Comparison of ENCODE assay signal across 1 cellular context in genomic region chr10:95475827-95476481, GRCh38.
TF ChIP-seq lines count a peak whose summit lies in the region.

No MANE protein-coding gene starts in this region.

TF ChIP-seq in HepG2, 621 proteins besides CTCF, POLR2A, EP300 and RAD21 (continued from another document and continues in another):
- TF ChIP-seq, protein P1, sequence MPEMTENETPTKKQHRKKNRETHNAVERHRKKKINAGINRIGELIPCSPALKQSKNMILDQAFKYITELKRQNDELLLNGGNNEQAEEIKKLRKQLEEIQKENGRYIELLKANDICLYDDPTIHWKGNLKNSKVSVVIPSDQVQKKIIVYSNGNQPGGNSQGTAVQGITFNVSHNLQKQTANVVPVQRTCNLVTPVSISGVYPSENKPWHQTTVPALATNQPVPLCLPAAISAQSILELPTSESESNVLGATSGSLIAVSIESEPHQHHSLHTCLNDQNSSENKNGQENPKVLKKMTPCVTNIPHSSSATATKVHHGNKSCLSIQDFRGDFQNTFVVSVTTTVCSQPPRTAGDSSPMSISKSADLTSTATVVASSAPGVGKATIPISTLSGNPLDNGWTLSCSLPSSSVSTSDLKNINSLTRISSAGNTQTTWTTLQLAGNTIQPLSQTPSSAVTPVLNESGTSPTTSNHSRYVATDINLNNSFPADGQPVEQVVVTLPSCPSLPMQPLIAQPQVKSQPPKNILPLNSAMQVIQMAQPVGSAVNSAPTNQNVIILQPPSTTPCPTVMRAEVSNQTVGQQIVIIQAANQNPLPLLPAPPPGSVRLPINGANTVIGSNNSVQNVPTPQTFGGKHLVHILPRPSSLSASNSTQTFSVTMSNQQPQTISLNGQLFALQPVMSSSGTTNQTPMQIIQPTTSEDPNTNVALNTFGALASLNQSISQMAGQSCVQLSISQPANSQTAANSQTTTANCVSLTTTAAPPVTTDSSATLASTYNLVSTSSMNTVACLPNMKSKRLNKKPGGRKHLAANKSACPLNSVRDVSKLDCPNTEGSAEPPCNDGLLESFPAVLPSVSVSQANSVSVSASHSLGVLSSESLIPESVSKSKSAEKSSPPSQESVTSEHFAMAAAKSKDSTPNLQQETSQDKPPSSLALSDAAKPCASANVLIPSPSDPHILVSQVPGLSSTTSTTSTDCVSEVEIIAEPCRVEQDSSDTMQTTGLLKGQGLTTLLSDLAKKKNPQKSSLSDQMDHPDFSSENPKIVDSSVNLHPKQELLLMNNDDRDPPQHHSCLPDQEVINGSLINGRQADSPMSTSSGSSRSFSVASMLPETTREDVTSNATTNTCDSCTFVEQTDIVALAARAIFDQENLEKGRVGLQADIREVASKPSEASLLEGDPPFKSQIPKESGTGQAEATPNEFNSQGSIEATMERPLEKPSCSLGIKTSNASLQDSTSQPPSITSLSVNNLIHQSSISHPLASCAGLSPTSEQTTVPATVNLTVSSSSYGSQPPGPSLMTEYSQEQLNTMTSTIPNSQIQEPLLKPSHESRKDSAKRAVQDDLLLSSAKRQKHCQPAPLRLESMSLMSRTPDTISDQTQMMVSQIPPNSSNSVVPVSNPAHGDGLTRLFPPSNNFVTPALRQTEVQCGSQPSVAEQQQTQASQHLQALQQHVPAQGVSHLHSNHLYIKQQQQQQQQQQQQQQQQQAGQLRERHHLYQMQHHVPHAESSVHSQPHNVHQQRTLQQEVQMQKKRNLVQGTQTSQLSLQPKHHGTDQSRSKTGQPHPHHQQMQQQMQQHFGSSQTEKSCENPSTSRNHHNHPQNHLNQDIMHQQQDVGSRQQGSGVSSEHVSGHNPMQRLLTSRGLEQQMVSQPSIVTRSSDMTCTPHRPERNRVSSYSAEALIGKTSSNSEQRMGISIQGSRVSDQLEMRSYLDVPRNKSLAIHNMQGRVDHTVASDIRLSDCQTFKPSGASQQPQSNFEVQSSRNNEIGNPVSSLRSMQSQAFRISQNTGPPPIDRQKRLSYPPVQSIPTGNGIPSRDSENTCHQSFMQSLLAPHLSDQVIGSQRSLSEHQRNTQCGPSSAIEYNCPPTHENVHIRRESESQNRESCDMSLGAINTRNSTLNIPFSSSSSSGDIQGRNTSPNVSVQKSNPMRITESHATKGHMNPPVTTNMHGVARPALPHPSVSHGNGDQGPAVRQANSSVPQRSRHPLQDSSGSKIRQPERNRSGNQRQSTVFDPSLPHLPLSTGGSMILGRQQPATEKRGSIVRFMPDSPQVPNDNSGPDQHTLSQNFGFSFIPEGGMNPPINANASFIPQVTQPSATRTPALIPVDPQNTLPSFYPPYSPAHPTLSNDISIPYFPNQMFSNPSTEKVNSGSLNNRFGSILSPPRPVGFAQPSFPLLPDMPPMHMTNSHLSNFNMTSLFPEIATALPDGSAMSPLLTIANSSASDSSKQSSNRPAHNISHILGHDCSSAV (CRISPR knock-in tag; IDR thresholded peaks at IDR 0.05; ENCODE audit: borderline replicate concordance): no peak
- TF ChIP-seq IRF2 (CRISPR knock-in tag; IDR thresholded peaks at IDR 0.05): peak; percentile 68
- no peak for TF ChIP-seq NAIF1 (CRISPR knock-in tag; IDR thresholded peaks at IDR 0.05; ENCODE audit: borderline replicate concordance)
- TF ChIP-seq ZNF749 (CRISPR knock-in tag; IDR thresholded peaks at IDR 0.05; ENCODE audit: borderline replicate concordance): no peak
- TF ChIP-seq, protein P2, sequence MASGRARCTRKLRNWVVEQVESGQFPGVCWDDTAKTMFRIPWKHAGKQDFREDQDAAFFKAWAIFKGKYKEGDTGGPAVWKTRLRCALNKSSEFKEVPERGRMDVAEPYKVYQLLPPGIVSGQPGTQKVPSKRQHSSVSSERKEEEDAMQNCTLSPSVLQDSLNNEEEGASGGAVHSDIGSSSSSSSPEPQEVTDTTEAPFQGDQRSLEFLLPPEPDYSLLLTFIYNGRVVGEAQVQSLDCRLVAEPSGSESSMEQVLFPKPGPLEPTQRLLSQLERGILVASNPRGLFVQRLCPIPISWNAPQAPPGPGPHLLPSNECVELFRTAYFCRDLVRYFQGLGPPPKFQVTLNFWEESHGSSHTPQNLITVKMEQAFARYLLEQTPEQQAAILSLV (CRISPR knock-in tag; IDR thresholded peaks at IDR 0.05; ENCODE audit: borderline replicate concordance): no peak
- TF ChIP-seq ZNF674 (CRISPR knock-in tag; IDR thresholded peaks at IDR 0.05; ENCODE audit: low read depth): no peak
- no peak for TF ChIP-seq NFYC (CRISPR knock-in tag; IDR thresholded peaks at IDR 0.05)
- TF ChIP-seq ZNF850 (CRISPR knock-in tag; conservative IDR thresholded peaks at IDR 0.05): no peak
- no peak for TF ChIP-seq ZNF550 (CRISPR knock-in tag; IDR thresholded peaks at IDR 0.05; ENCODE audit: borderline replicate concordance)
- no peak for TF ChIP-seq ZNF577 (CRISPR knock-in tag; IDR thresholded peaks at IDR 0.05; ENCODE audit: borderline replicate concordance, low read depth)
- TF ChIP-seq MED13 (CRISPR knock-in tag; IDR thresholded peaks at IDR 0.05): peak; percentile 66; the same call in 1 of the 2 replicates
- TF ChIP-seq, protein P3, sequence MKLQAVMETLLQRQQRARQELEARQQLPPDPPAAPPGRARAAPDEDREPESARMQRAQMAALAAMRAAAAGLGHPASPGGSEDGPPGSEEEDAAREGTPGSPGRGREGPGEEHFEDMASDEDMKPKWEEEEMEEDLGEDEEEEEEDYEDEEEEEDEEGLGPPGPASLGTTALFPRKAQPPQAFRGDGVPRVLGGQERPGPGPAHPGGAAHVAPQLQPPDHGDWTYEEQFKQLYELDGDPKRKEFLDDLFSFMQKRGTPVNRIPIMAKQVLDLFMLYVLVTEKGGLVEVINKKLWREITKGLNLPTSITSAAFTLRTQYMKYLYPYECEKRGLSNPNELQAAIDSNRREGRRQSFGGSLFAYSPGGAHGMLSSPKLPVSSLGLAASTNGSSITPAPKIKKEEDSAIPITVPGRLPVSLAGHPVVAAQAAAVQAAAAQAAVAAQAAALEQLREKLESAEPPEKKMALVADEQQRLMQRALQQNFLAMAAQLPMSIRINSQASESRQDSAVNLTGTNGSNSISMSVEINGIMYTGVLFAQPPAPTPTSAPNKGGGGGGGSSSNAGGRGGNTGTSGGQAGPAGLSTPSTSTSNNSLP (IDR thresholded peaks at IDR 0.05; ENCODE audit: low read depth, low read length): peak; percentile 72; the same call in 1 of the 2 replicates
- peak; percentile 95 for TF ChIP-seq MED1 (CRISPR knock-in tag; IDR thresholded peaks at IDR 0.05)
- TF ChIP-seq, protein P4, sequence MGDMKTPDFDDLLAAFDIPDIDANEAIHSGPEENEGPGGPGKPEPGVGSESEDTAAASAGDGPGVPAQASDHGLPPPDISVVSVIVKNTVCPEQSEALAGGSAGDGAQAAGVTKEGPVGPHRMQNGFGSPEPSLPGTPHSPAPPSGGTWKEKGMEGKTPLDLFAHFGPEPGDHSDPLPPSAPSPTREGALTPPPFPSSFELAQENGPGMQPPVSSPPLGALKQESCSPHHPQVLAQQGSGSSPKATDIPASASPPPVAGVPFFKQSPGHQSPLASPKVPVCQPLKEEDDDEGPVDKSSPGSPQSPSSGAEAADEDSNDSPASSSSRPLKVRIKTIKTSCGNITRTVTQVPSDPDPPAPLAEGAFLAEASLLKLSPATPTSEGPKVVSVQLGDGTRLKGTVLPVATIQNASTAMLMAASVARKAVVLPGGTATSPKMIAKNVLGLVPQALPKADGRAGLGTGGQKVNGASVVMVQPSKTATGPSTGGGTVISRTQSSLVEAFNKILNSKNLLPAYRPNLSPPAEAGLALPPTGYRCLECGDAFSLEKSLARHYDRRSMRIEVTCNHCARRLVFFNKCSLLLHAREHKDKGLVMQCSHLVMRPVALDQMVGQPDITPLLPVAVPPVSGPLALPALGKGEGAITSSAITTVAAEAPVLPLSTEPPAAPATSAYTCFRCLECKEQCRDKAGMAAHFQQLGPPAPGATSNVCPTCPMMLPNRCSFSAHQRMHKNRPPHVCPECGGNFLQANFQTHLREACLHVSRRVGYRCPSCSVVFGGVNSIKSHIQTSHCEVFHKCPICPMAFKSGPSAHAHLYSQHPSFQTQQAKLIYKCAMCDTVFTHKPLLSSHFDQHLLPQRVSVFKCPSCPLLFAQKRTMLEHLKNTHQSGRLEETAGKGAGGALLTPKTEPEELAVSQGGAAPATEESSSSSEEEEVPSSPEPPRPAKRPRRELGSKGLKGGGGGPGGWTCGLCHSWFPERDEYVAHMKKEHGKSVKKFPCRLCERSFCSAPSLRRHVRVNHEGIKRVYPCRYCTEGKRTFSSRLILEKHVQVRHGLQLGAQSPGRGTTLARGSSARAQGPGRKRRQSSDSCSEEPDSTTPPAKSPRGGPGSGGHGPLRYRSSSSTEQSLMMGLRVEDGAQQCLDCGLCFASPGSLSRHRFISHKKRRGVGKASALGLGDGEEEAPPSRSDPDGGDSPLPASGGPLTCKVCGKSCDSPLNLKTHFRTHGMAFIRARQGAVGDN (CRISPR knock-in tag; IDR thresholded peaks at IDR 0.05): no peak
- peak; percentile 81 for TF ChIP-seq TARDBP (CRISPR knock-in tag; IDR thresholded peaks at IDR 0.05)
- no peak for TF ChIP-seq BHLHE40 (IDR thresholded peaks at IDR 0.05; ENCODE audit: low read length)
- TF ChIP-seq, protein P5, sequence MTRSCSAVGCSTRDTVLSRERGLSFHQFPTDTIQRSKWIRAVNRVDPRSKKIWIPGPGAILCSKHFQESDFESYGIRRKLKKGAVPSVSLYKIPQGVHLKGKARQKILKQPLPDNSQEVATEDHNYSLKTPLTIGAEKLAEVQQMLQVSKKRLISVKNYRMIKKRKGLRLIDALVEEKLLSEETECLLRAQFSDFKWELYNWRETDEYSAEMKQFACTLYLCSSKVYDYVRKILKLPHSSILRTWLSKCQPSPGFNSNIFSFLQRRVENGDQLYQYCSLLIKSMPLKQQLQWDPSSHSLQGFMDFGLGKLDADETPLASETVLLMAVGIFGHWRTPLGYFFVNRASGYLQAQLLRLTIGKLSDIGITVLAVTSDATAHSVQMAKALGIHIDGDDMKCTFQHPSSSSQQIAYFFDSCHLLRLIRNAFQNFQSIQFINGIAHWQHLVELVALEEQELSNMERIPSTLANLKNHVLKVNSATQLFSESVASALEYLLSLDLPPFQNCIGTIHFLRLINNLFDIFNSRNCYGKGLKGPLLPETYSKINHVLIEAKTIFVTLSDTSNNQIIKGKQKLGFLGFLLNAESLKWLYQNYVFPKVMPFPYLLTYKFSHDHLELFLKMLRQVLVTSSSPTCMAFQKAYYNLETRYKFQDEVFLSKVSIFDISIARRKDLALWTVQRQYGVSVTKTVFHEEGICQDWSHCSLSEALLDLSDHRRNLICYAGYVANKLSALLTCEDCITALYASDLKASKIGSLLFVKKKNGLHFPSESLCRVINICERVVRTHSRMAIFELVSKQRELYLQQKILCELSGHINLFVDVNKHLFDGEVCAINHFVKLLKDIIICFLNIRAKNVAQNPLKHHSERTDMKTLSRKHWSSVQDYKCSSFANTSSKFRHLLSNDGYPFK (CRISPR knock-in tag; IDR thresholded peaks at IDR 0.05; ENCODE audit: borderline replicate concordance): no peak
- TF ChIP-seq CSRNP1 (CRISPR knock-in tag; IDR thresholded peaks at IDR 0.05): no peak
- no peak for TF ChIP-seq ZFP90 (CRISPR knock-in tag; IDR thresholded peaks at IDR 0.05; ENCODE audit: borderline replicate concordance)
- no peak for TF ChIP-seq PCBP2 (optimal IDR thresholded peaks at IDR 0.05; ENCODE audit: low read depth, low read length, poor library complexity, severe bottlenecking)
- no peak for TF ChIP-seq SSRP1 (CRISPR knock-in tag; IDR thresholded peaks at IDR 0.05)
- TF ChIP-seq DMAP1 (CRISPR knock-in tag; IDR thresholded peaks at IDR 0.05): peak; percentile 54; the same call in 1 of the 2 replicates
- TF ChIP-seq NPAS2 (CRISPR knock-in tag; IDR thresholded peaks at IDR 0.05; ENCODE audit: borderline replicate concordance): no peak
- TF ChIP-seq ELF1 (CRISPR knock-in tag; IDR thresholded peaks at IDR 0.05): no peak
- TF ChIP-seq SNAPC5 (CRISPR knock-in tag; IDR thresholded peaks at IDR 0.05; ENCODE audit: borderline replicate concordance): no peak
- TF ChIP-seq CREM (IDR thresholded peaks at IDR 0.05): peak; percentile 89
- no peak for TF ChIP-seq CREM (CRISPR knock-in tag; IDR thresholded peaks at IDR 0.05)
- TF ChIP-seq ZMYM2 (CRISPR knock-in tag; IDR thresholded peaks at IDR 0.05): 0 out of 2 replicates have a peak, but pooled peaks have one; percentile 73
- TF ChIP-seq, protein P6, sequence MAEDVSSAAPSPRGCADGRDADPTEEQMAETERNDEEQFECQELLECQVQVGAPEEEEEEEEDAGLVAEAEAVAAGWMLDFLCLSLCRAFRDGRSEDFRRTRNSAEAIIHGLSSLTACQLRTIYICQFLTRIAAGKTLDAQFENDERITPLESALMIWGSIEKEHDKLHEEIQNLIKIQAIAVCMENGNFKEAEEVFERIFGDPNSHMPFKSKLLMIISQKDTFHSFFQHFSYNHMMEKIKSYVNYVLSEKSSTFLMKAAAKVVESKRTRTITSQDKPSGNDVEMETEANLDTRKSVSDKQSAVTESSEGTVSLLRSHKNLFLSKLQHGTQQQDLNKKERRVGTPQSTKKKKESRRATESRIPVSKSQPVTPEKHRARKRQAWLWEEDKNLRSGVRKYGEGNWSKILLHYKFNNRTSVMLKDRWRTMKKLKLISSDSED (CRISPR knock-in tag; IDR thresholded peaks at IDR 0.05): no peak
- TF ChIP-seq TCF7L2 (IDR thresholded peaks at IDR 0.05; ENCODE audit: low read depth, low read length): no peak
- TF ChIP-seq, protein P7, sequence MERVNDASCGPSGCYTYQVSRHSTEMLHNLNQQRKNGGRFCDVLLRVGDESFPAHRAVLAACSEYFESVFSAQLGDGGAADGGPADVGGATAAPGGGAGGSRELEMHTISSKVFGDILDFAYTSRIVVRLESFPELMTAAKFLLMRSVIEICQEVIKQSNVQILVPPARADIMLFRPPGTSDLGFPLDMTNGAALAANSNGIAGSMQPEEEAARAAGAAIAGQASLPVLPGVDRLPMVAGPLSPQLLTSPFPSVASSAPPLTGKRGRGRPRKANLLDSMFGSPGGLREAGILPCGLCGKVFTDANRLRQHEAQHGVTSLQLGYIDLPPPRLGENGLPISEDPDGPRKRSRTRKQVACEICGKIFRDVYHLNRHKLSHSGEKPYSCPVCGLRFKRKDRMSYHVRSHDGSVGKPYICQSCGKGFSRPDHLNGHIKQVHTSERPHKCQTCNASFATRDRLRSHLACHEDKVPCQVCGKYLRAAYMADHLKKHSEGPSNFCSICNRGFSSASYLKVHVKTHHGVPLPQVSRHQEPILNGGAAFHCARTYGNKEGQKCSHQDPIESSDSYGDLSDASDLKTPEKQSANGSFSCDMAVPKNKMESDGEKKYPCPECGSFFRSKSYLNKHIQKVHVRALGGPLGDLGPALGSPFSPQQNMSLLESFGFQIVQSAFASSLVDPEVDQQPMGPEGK (CRISPR knock-in tag; IDR thresholded peaks at IDR 0.05): no peak; the same call in none of the 2 replicates
